ENCODE assay signal across 1 cellular context in genomic region chr3:15098503-15099363, GRCh38.
TF ChIP-seq lines count a peak whose summit lies in the region.

RBSN (minus strand) TSS chr3:15099148; CDS start chr3:15096120, 3,028 bp downstream.

TF ChIP-seq in K562, 482 proteins besides CTCF, POLR2A, EP300 and RAD21 (continued from another document and continues in another):
- TF ChIP-seq ZNF253 (CRISPR knock-in tag; conservative IDR thresholded peaks at IDR 0.05) (no peak), BCL6 (CRISPR knock-in tag; IDR thresholded peaks at IDR 0.05) (no peak), XRCC5 (IDR thresholded peaks at IDR 0.05; ENCODE audit: low read depth, low read length) (peak; percentile 100), TRIM25 (IDR thresholded peaks at IDR 0.05; ENCODE audit: borderline replicate concordance) (peak; percentile 85; the same call in 1 of the 2 replicates), HNRNPL (IDR thresholded peaks at IDR 0.05; ENCODE audit: low read depth, low read length) (0 out of 2 replicates have a peak, but pooled peaks have one; percentile 19), ZNF696 (CRISPR knock-in tag; conservative IDR thresholded peaks at IDR 0.05) (no peak), POU5F1 (IDR thresholded peaks at IDR 0.05; ENCODE audit: borderline replicate concordance, low read depth, low read length, partially characterized antibody) (peak; percentile 61), ZNF785 (CRISPR knock-in tag; IDR thresholded peaks at IDR 0.05) (no peak), MAFG (tag; conservative IDR thresholded peaks at IDR 0.05) (no peak), SP1 (CRISPR knock-in tag; IDR thresholded peaks at IDR 0.05) (peak; percentile 97), ETV5 (CRISPR knock-in tag; IDR thresholded peaks at IDR 0.05; ENCODE audit: low read depth) (peak; percentile 97), MYNN (IDR thresholded peaks at IDR 0.05) (peak; percentile 47; the same call in 1 of the 2 replicates), MYNN (CRISPR knock-in tag; IDR thresholded peaks at IDR 0.05) (no peak), OTX1 (CRISPR knock-in tag; IDR thresholded peaks at IDR 0.05) (peak; percentile 12; the same call in 1 of the 2 replicates), MIER1 (IDR thresholded peaks at IDR 0.05; ENCODE audit: low read depth) (peak; percentile 78; the same call in 1 of the 2 replicates), GTF2E2 (tag; IDR thresholded peaks at IDR 0.05) (no peak), FOSL1 (tag; conservative IDR thresholded peaks at IDR 0.05) (peak; percentile 29; the same call in 1 of the 2 replicates), E2F3 (CRISPR knock-in tag; IDR thresholded peaks at IDR 0.05) (peak; percentile 92), ZNF232 (CRISPR knock-in tag; IDR thresholded peaks at IDR 0.05) (peak; percentile 95), MNT (conservative IDR thresholded peaks at IDR 0.05) (peak; percentile 74 to 92), ZNF318 (IDR thresholded peaks at IDR 0.05; ENCODE audit: borderline replicate concordance in 1 of 2, low read depth in 1 of 2) (peak in 1 of 2 experiments; percentile 39; a peak in 1 of 4 replicates), PRDM10 (IDR thresholded peaks at IDR 0.05; ENCODE audit: partially characterized antibody) (peak; percentile 36), LEF1 (IDR thresholded peaks at IDR 0.05) (peak; percentile 77), GATAD2A (IDR thresholded peaks at IDR 0.05) (peak; percentile 84; the same call in 1 of the 2 replicates), SRF (CRISPR knock-in tag; IDR thresholded peaks at IDR 0.05) (peak in 1 of 2 experiments; percentile 76; a peak in 2 of 4 replicates), PHF21A (IDR thresholded peaks at IDR 0.05; ENCODE audit: borderline replicate concordance, low read depth) (peak; percentile 55; the same call in 1 of the 2 replicates), CAMTA2 (CRISPR knock-in tag; conservative IDR thresholded peaks at IDR 0.05) (0 out of 2 replicates have a peak, but pooled peaks have one; percentile 52), ZNF212 (CRISPR knock-in tag; IDR thresholded peaks at IDR 0.05) (no peak), FOXJ2 (tag; IDR thresholded peaks at IDR 0.05) (peak; percentile 73; the same call in 1 of the 2 replicates), NR2F6 (CRISPR knock-in tag; IDR thresholded peaks at IDR 0.05) (no peak), RBM15 (IDR thresholded peaks at IDR 0.05; ENCODE audit: insufficient read depth, low read length) (no peak), SMARCC2 (IDR thresholded peaks at IDR 0.05; ENCODE audit: low read depth) (peak; percentile 44; the same call in 1 of the 2 replicates), NCOA6 (IDR thresholded peaks at IDR 0.05) (peak; percentile 73), ZBTB11 (CRISPR knock-in tag; IDR thresholded peaks at IDR 0.05) (0 out of 6 replicates have a peak, but pooled peaks of 1 of the 3 experiments have one; percentile 58), ZNF431 (CRISPR knock-in tag; IDR thresholded peaks at IDR 0.05) (peak; percentile 78; the same call in 1 of the 2 replicates), MLLT1 (IDR thresholded peaks at IDR 0.05) (peak; percentile 84 to 100; a peak in 3 of 4 replicates), CBFB (CRISPR knock-in tag; IDR thresholded peaks at IDR 0.05) (peak; percentile 96)
